2 cellular contexts compared by ENCODE assay signal in the genomic region with DNA sequence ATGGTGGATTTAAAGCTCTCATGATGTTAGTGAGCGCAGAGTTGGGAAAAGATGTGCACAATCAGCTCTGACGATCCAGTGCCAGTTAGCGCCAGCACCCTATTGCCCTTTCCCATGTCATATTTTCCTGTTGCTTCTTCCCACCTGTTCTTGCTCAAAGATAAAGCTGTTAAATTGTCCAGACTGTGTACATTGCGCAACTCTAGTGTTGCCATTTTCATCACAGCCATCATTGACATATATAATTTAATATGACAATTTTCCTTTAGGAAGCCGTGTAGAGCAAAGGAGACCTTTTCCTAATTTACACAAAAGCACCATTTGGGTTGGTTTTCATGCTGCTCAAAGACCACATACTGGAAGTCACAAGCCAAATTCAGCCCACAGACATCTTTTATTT.
TF ChIP-seq lines count a peak whose summit lies in the region.

No MANE protein-coding gene starts in this region.

TF ChIP-seq in HepG2, 621 proteins besides CTCF, POLR2A, EP300 and RAD21:
- TF ChIP-seq NONO (IDR thresholded peaks at IDR 0.05) (no peak), NONO (CRISPR knock-in tag; conservative IDR thresholded peaks at IDR 0.05) (no peak), ZNF383 (CRISPR knock-in tag; IDR thresholded peaks at IDR 0.05; ENCODE audit: borderline replicate concordance) (no peak), ZNF30 (CRISPR knock-in tag; IDR thresholded peaks at IDR 0.05) (no peak), CEBPB (IDR thresholded peaks at IDR 0.05; ENCODE audit: borderline replicate concordance, low read depth, low read length) (peak; percentile 82), IRF2 (CRISPR knock-in tag; IDR thresholded peaks at IDR 0.05) (no peak)
- TF ChIP-seq, protein P1, sequence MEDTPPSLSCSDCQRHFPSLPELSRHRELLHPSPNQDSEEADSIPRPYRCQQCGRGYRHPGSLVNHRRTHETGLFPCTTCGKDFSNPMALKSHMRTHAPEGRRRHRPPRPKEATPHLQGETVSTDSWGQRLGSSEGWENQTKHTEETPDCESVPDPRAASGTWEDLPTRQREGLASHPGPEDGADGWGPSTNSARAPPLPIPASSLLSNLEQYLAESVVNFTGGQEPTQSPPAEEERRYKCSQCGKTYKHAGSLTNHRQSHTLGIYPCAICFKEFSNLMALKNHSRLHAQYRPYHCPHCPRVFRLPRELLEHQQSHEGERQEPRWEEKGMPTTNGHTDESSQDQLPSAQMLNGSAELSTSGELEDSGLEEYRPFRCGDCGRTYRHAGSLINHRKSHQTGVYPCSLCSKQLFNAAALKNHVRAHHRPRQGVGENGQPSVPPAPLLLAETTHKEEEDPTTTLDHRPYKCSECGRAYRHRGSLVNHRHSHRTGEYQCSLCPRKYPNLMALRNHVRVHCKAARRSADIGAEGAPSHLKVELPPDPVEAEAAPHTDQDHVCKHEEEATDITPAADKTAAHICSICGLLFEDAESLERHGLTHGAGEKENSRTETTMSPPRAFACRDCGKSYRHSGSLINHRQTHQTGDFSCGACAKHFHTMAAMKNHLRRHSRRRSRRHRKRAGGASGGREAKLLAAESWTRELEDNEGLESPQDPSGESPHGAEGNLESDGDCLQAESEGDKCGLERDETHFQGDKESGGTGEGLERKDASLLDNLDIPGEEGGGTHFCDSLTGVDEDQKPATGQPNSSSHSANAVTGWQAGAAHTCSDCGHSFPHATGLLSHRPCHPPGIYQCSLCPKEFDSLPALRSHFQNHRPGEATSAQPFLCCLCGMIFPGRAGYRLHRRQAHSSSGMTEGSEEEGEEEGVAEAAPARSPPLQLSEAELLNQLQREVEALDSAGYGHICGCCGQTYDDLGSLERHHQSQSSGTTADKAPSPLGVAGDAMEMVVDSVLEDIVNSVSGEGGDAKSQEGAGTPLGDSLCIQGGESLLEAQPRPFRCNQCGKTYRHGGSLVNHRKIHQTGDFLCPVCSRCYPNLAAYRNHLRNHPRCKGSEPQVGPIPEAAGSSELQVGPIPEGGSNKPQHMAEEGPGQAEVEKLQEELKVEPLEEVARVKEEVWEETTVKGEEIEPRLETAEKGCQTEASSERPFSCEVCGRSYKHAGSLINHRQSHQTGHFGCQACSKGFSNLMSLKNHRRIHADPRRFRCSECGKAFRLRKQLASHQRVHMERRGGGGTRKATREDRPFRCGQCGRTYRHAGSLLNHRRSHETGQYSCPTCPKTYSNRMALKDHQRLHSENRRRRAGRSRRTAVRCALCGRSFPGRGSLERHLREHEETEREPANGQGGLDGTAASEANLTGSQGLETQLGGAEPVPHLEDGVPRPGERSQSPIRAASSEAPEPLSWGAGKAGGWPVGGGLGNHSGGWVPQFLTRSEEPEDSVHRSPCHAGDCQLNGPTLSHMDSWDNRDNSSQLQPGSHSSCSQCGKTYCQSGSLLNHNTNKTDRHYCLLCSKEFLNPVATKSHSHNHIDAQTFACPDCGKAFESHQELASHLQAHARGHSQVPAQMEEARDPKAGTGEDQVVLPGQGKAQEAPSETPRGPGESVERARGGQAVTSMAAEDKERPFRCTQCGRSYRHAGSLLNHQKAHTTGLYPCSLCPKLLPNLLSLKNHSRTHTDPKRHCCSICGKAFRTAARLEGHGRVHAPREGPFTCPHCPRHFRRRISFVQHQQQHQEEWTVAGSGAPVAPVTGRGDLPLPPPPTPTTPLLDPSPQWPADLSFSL (CRISPR knock-in tag; IDR thresholded peaks at IDR 0.05) = no peak
- TF ChIP-seq, protein P2, sequence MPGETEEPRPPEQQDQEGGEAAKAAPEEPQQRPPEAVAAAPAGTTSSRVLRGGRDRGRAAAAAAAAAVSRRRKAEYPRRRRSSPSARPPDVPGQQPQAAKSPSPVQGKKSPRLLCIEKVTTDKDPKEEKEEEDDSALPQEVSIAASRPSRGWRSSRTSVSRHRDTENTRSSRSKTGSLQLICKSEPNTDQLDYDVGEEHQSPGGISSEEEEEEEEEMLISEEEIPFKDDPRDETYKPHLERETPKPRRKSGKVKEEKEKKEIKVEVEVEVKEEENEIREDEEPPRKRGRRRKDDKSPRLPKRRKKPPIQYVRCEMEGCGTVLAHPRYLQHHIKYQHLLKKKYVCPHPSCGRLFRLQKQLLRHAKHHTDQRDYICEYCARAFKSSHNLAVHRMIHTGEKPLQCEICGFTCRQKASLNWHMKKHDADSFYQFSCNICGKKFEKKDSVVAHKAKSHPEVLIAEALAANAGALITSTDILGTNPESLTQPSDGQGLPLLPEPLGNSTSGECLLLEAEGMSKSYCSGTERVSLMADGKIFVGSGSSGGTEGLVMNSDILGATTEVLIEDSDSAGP (CRISPR knock-in tag; IDR thresholded peaks at IDR 0.05; ENCODE audit: borderline replicate concordance) = no peak
- TF ChIP-seq, protein P3, sequence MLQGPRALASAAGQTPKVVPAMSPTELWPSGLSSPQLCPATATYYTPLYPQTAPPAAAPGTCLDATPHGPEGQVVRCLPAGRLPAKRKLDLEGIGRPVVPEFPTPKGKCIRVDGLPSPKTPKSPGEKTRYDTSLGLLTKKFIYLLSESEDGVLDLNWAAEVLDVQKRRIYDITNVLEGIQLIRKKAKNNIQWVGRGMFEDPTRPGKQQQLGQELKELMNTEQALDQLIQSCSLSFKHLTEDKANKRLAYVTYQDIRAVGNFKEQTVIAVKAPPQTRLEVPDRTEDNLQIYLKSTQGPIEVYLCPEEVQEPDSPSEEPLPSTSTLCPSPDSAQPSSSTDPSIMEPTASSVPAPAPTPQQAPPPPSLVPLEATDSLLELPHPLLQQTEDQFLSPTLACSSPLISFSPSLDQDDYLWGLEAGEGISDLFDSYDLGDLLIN (CRISPR knock-in tag; IDR thresholded peaks at IDR 0.05; ENCODE audit: borderline replicate concordance) = no peak
TF ChIP-seq in HepG2: peak in this region for 1.

TF ChIP-seq in H1, 55 proteins besides CTCF, POLR2A, EP300 and RAD21:
- TF ChIP-seq HDAC2 (IDR thresholded peaks at IDR 0.05; ENCODE audit: borderline replicate concordance in 1 of 2, low read depth in 2 of 2, low read length in 2 of 2) (no peak), CEBPB (IDR thresholded peaks at IDR 0.05; ENCODE audit: low read depth, low read length) (peak; percentile 80)
